In the genomic region with DNA sequence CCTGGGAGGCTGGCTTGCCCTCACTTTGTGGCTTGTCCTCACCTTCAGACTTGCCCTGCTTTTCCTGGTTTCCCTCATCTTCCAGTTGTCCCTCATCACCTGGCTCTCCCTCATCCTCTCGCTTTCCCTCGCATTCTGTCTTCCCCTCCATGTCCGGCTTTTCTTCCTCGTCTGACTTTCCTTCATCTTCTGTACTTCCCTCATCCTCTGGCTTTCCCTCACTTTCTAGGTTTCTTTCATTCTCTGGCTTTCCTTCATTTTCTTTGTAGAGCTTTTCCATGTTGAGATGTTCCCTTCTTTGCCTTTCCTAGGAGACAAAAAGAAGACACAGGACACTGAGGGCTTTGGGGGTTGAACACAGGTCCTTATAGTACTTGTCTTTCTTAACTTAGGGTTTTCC, we compare ENCODE assay signal across 8 cellular contexts. TPM values are rescaled to one million over a fixed set of nuclear protein-coding genes. Genes with fewer than 3 reads are reported as not detected.
"Had no signal": no experiment of that assay in that cellular context is flagged by ENCODE, and none has a peak within 500 bp of the region (broad histone marks: within the 10 kb centered on the region; RNA-seq: fewer than 3 reads in every experiment).

No MANE protein-coding gene starts in this region.

- DNase-seq: GDM1, GF-D8 had no signal

- ATAC-seq: GM12878 had no signal

- H3K4me3 ChIP-seq: GM12878 had no signal

- FAIRE-seq: GM12878, GM12891, GM12892, GM18507, GM19239 had no signal

RNA-seq across cellular contexts. Expression of a gene that starts 2.3 kb away (rescaled TPM):
- total RNA-seq: G401, GM12878 had no signal
- polyA plus RNA-seq: GM12878 had no signal

RNA-seq across cellular contexts. Expression of a gene that starts 55.8 kb away (rescaled TPM):
- total RNA-seq: GM12878 had no signal
- polyA plus RNA-seq: GM12878 had no signal
